Comparison of ENCODE assay signal across 23 cellular contexts in genomic region chr2:55943466-55943865, GRCh38. TPM values are rescaled to one million over a fixed set of nuclear protein-coding genes. Genes with fewer than 3 reads are reported as not detected.
DNase-seq lines count a peak whose midpoint lies in the region; ATAC-seq, FAIRE-seq and TF ChIP-seq lines count a peak whose summit lies in the region.
"Had no signal": no experiment of that assay in that cellular context is flagged by ENCODE, and none has a peak within 500 bp of the region (broad histone marks: within the 10 kb centered on the region; RNA-seq: fewer than 3 reads in every experiment).

No MANE protein-coding gene starts in this region.

- H4K8ac ChIP-seq in IMR-90 (ENCODE audit: low read depth in 2 of 2, low read length in 2 of 2) = peak overlapping the region; percentile 60 to 74; a peak in 2 of 4 replicates

- DNase-seq in IMR-90 (no peak), astrocyte (ENCODE audit: low read depth) (no peak), epithelial cell of prostate (ENCODE audit: low read depth, low spot score) (no peak), NCI-H526 treated with DMSO at 0.1 percent for 48 hours (lab: John Stamatoyannopoulos, UW) (no peak), NCI-H1694 treated with DMSO at 0.1 percent for 48 hours (lab: John Stamatoyannopoulos, UW) (no peak), OCI-M1 (lab: John Stamatoyannopoulos, UW) (no peak)
- no peak for DNase-seq in stimulated activated CD4-positive, alpha-beta T cell treated with anti-CD3 and anti-CD28 coated beads, Interleukin-15, amount 100 ng/mL, for 24 hours
- DNase-seq: AML-193; C1 segment of cervical spinal cord; Calu3; CD8-positive, alpha-beta T cell; DMS153; NCI-H1092; NCI-H146; NCI-H2029 treated with DMSO at 0.1 percent for 48 hours; NCI-H2171 treated with DMSO at 0.1 percent for 48 hours; NCI-H526; SIG-M5; SK-N-SH had no signal

- peak overlapping the region; percentile 75 for H3K27ac Mint-ChIP-seq in astrocyte (ENCODE audit: unreplicated experiment)
- H3K27ac Mint-ChIP-seq: CD8-positive, alpha-beta T cell had no signal

- H3K27me3 Mint-ChIP-seq in astrocyte (ENCODE audit: low read depth, unreplicated experiment) = no peaks in the 10 kb centered on the region

- no peaks in the 10 kb centered on the region for H4K20me1 ChIP-seq in IMR-90 (ENCODE audit: insufficient read depth, low read length)
- H4K20me1 ChIP-seq in astrocyte (ENCODE audit: insufficient read depth, low read length) = no peaks in the 10 kb centered on the region

- no peak overlapping the region; the same call in 1 of the 2 replicates for H4K5ac ChIP-seq in IMR-90 (ENCODE audit: low read depth, low read length)

- no peak overlapping the region for H3K4ac ChIP-seq in IMR-90 (ENCODE audit: low read depth, low read length)

- no peak overlapping the region for H2AK9ac ChIP-seq in IMR-90 (replicated peaks; ENCODE audit: low read depth, low read length, poor library complexity)

- no peak overlapping the region for H3K9ac ChIP-seq in IMR-90 (ENCODE audit: low read depth, low read length)
- H3K9ac ChIP-seq in astrocyte (ENCODE audit: low read length) = no peak overlapping the region
- H3K9ac ChIP-seq: SK-N-SH had no signal

- no peak for TF ChIP-seq POLR2A in IMR-90 (IDR thresholded peaks at IDR 0.05; ENCODE audit: low read depth, low read length)

- H3K4me1 ChIP-seq in ACC112 (ENCODE audit: control insufficient read depth, insufficient read depth, low read length, unreplicated experiment) (peaks cover 10% of the 10 kb centered on the region), IMR-90 (ENCODE audit: control insufficient read depth, insufficient read depth, low read length) (peaks cover 2% of the 10 kb centered on the region; the same call in 1 of the 2 replicates), astrocyte (ENCODE audit: insufficient read depth, low read length) (no peaks in the 10 kb centered on the region)

- no peak for TF ChIP-seq CTCF in IMR-90 (conservative IDR thresholded peaks at IDR 0.05; ENCODE audit: low read depth, low read length)
- TF ChIP-seq CTCF in astrocyte (IDR thresholded peaks at IDR 0.05; ENCODE audit: insufficient read depth, low read depth, low read length) = no peak

- no peak overlapping the region for H2BK5ac ChIP-seq in IMR-90 (ENCODE audit: low read depth, low read length, poor library complexity, severe bottlenecking)

- peak overlapping the region; percentile 17 for H2AFZ ChIP-seq in ACC112 (ENCODE audit: low read length, unreplicated experiment)
- peak overlapping the region; percentile 69 for H2AFZ ChIP-seq in IMR-90 (replicated peaks; ENCODE audit: low read length, poor library complexity)
- H2AFZ ChIP-seq in astrocyte (ENCODE audit: low read depth, low read length) = no peak overlapping the region

- 0 out of 2 replicates have a peak overlapping the region, but pooled peaks have one; percentile 9 for H4K91ac ChIP-seq in IMR-90 (ENCODE audit: insufficient read depth, low read depth, low read length)

- H3K4me1 Mint-ChIP-seq in astrocyte (ENCODE audit: low read depth, unreplicated experiment) = no peaks in the 10 kb centered on the region

- BruUV-seq in IMR-90 (replicated peaks; lab: Mats Ljungman, UMichigan) = no TSS peak

- no peaks in the 10 kb centered on the region for H3K9me3 ChIP-seq in IMR-90 (ENCODE audit: control insufficient read depth, insufficient read depth, low read length)
- no peaks in the 10 kb centered on the region for H3K9me3 ChIP-seq in astrocyte (ENCODE audit: insufficient read depth, low read depth, low read length)

- no peak for FAIRE-seq in astrocyte (lab: Jason Lieb, UNC)
- FAIRE-seq: GM12891 had no signal

- CTCF ChIA-PET in IMR-90 (lab: Yijun Ruan, JAX) = no interaction called here

- H3K36me3 ChIP-seq in ACC112 (ENCODE audit: insufficient read depth, low read length) (no peaks in the 10 kb centered on the region), IMR-90 (ENCODE audit: control insufficient read depth, insufficient read depth, low read length) (no peaks in the 10 kb centered on the region), astrocyte (ENCODE audit: insufficient read depth, low read length) (no peaks in the 10 kb centered on the region)

- H3K79me2 ChIP-seq in ACC112 (ENCODE audit: control insufficient read depth, insufficient read depth, low read length, unreplicated experiment) (no peaks in the 10 kb centered on the region), astrocyte (ENCODE audit: insufficient read depth, low read length) (no peaks in the 10 kb centered on the region)

- no peak overlapping the region for H3K4me3 Mint-ChIP-seq in astrocyte (ENCODE audit: unreplicated experiment)
- H3K4me3 Mint-ChIP-seq: CD8-positive, alpha-beta T cell had no signal

- peak overlapping the region; percentile 31; the same call in 1 of the 2 replicates for H2AK5ac ChIP-seq in IMR-90 (ENCODE audit: low read depth, low read length)

- no peak overlapping the region for H3K27ac ChIP-seq in ACC112 (ENCODE audit: low read depth, low read length)
- H3K27ac ChIP-seq in IMR-90 (ENCODE audit: insufficient read depth, low read length) = no peak overlapping the region
- H3K27ac ChIP-seq in astrocyte (ENCODE audit: low read depth, low read length) = no peak overlapping the region
- peak overlapping the region; percentile 58 for H3K27ac ChIP-seq in epithelial cell of prostate
- H3K27ac ChIP-seq: RWPE1 had no signal

- H3K4me3 ChIP-seq in ACC112 (ENCODE audit: low read depth, low read length) (no peak overlapping the region), IMR-90 (ENCODE audit: insufficient read depth, low read depth, low read length) (no peak overlapping the region), astrocyte (ENCODE audit: insufficient read depth, low read depth, low read length) (no peak overlapping the region)

- H3K4me2 ChIP-seq in IMR-90 (ENCODE audit: low read depth, low read length) (no peak overlapping the region), astrocyte (ENCODE audit: low read length) (no peak overlapping the region)
- H3K4me2 ChIP-seq: SK-N-SH had no signal

- H3K9me3 Mint-ChIP-seq in astrocyte (ENCODE audit: unreplicated experiment) = no peaks in the 10 kb centered on the region
- H3K9me3 Mint-ChIP-seq: CD8-positive, alpha-beta T cell had no signal

- H3K18ac ChIP-seq in IMR-90 (ENCODE audit: low read depth, low read length) = peak overlapping the region; percentile 72; the same call in 1 of the 2 replicates

- 0 out of 2 replicates have a peak overlapping the region, but pooled peaks have one; percentile 45 for H3K14ac ChIP-seq in IMR-90 (replicated peaks; ENCODE audit: low read depth, low read length)

- no peak for ATAC-seq in IMR-90 (ENCODE audit: low read depth)
- ATAC-seq: CD8-positive, alpha-beta T cell had no signal

- dilution Hi-C loops in IMR-90 (cut with HindIII; ENCODE audit: low sequenced_read_pairs, unreplicated experiment) = no loop called here

- H2BK120ac ChIP-seq in IMR-90 (ENCODE audit: low read depth, low read length) = no peak overlapping the region

- no peak overlapping the region for H3K23ac ChIP-seq in IMR-90 (ENCODE audit: low read depth, low read length)

- in situ Hi-C loops in IMR-90 (cut with MboI; ENCODE audit: low sequenced_read_pairs) = no loop called here

- 0 out of 3 replicates have a peak overlapping the region, but pooled peaks have one; percentile 64 for H2BK15ac ChIP-seq in IMR-90 (ENCODE audit: low read depth, low read length)

- H3K36me3 Mint-ChIP-seq in astrocyte (ENCODE audit: low read depth, unreplicated experiment) = no peaks in the 10 kb centered on the region
- H3K36me3 Mint-ChIP-seq: CD8-positive, alpha-beta T cell had no signal

- intact Hi-C loops in IMR-90 (cut with micrococcal nuclease) = no loop called here

- POLR2A ChIA-PET in IMR-90 (lab: Charles Lee; ENCODE audit: unreplicated experiment) = no interaction called here

- no peaks in the 10 kb centered on the region for H3K27me3 ChIP-seq in ACC112 (ENCODE audit: insufficient read depth, low read length)
- no peaks in the 10 kb centered on the region for H3K27me3 ChIP-seq in IMR-90 (ENCODE audit: control insufficient read depth, insufficient read depth, low read length)
- no peaks in the 10 kb centered on the region for H3K27me3 ChIP-seq in astrocyte (ENCODE audit: insufficient read depth, low read length)

- H3K79me1 ChIP-seq in IMR-90 (ENCODE audit: low read depth in 1 of 2, low read length in 2 of 2) = no peaks in the 10 kb centered on the region

- WGBS in IMR-90 (ENCODE audit: extremely low coverage in 2 of 2, insufficient read length in 1 of 2), 2 experiments = no CpG with 5 or more reads among the region's 1 CpG

- H3K9me1 ChIP-seq in IMR-90 (ENCODE audit: insufficient read depth, low read length) = no peaks in the 10 kb centered on the region

- no peak overlapping the region for H3K56ac ChIP-seq in IMR-90 (ENCODE audit: extremely low read depth, insufficient read depth, low read length)

- no peak for TF ChIP-seq RAD21 in IMR-90 (IDR thresholded peaks at IDR 0.05; ENCODE audit: low read length)

- H2BK20ac ChIP-seq in IMR-90 (ENCODE audit: low read depth, low read length) = peak overlapping the region; percentile 40; the same call in 1 of the 2 replicates

TF ChIP-seq in IMR-90, 13 proteins besides CTCF, POLR2A, EP300 and RAD21 (continues in another document):
- TF ChIP-seq CEBPB (IDR thresholded peaks at IDR 0.05; ENCODE audit: low read depth, low read length) (no peak), USF2 (IDR thresholded peaks at IDR 0.05; ENCODE audit: low read depth, low read length) (no peak), NFE2L2 (IDR thresholded peaks at IDR 0.05; ENCODE audit: low read depth, low read length) (no peak), MXI1 (IDR thresholded peaks at IDR 0.05; ENCODE audit: borderline replicate concordance, low read depth, low read length) (no peak), FOS (IDR thresholded peaks at IDR 0.05; ENCODE audit: low read depth, low read length) (no peak), RFX5 (IDR thresholded peaks at IDR 0.05; ENCODE audit: low read depth, low read length) (no peak), BHLHE40 (IDR thresholded peaks at IDR 0.05; ENCODE audit: low read depth, low read length) (no peak)

RNA-seq across cellular contexts. Expression of gene EFEMP1, which starts 19.9 kb away (rescaled TPM):
- total RNA-seq in IMR-90 (2012; rRNA removed) (164 and 214 TPM in 2 replicates), astrocyte (146 and 155 TPM in 2 replicates)
- polyA plus RNA-seq in IMR-90 (2012; rRNA removed) = 198 and 219 TPM in 2 replicates
- 314 and 322 TPM in 2 replicates for polyA plus RNA-seq in IMR-90 (2012; cell fraction: cytosol; rRNA removed)
- 132 and 323 TPM in 2 replicates for polyA plus RNA-seq in IMR-90 (2012; cell fraction: nucleus; rRNA removed; ENCODE audit: low replicate concordance)
- total RNA-seq: CD8-positive, alpha-beta T cell; G401 had no signal
